Comparison of ENCODE assay signal across 27 cellular contexts in the genomic region with DNA sequence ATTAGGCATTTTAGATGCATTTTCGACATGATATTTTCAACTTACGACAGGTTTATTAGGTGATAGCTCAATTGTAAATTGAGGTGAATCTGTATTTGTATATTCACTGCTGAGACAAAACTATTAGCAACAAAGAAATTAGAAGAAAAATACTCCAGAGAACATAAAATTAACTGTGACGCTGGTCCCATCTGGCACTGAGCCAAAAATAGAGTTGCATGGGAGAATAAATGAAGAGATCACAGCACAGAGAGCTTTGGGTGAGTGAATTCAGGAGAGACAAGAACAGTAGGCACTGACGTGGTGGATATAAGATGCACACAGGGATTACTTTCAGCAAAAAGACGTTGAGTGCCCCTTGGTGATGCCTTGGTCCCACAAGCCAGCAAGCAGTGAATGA.
DNase-seq lines count a peak whose midpoint lies in the region; ATAC-seq, FAIRE-seq and TF ChIP-seq lines count a peak whose summit lies in the region.
"Had no signal": no experiment of that assay in that cellular context is flagged by ENCODE, and none has a peak within 500 bp of the region (broad histone marks: within the 10 kb centered on the region; RNA-seq: fewer than 3 reads in every experiment).

No MANE protein-coding gene starts in this region.

- no peak overlapping the region for H3K4me2 ChIP-seq in K562 (ENCODE audit: insufficient read depth, low read length)
- H3K4me2 ChIP-seq: KMS-11 had no signal

- H3K27me3 ChIP-seq in K562 (ENCODE audit: control insufficient read depth in 2 of 2, insufficient read depth in 2 of 2, low read length in 2 of 2), result peaks cover 3 to 6% of the 10 kb centered on the region in 2 experiments; a peak in 3 of 5 replicates
- H3K27me3 ChIP-seq: BE2C, Peyer's patch had no signal

- FAIRE-seq in K562 (lab: Jason Lieb, UNC) (no peak), GM19239 (lab: Jason Lieb, UNC) (no peak)
- FAIRE-seq: H1 had no signal

- H4K20me1 ChIP-seq in K562 (replicated peaks; ENCODE audit: control insufficient read depth, insufficient read depth, low read length), result no peaks in the 10 kb centered on the region

- no peak overlapping the region for H3K4me3 ChIP-seq in K562
- H3K4me3 ChIP-seq: Peyer's patch, SK-N-MC had no signal

- TF ChIP-seq POLR2A in K562 (conservative IDR thresholded peaks at IDR 0.05), result no peak

- H3K36me3 ChIP-seq in K562 (ENCODE audit: control insufficient read depth, insufficient read depth, low read length), result no peaks in the 10 kb centered on the region
- H3K36me3 ChIP-seq: BE2C, Peyer's patch had no signal

- CTCF ChIA-PET in K562 (lab: Yijun Ruan, JAX; ENCODE audit: low intra/inter-chr PET ratio), result no interaction called here

- no peaks in the 10 kb centered on the region for H3K9me3 ChIP-seq in K562 (replicated peaks; ENCODE audit: control insufficient read depth, insufficient read depth, low read depth, low read length)
- H3K9me3 ChIP-seq: BE2C, Peyer's patch had no signal

- ATAC-seq in GM19351 (IDR thresholded peaks at IDR 0.05; ENCODE audit: unreplicated experiment), result peak; percentile 7
- no peak for ATAC-seq in K562
- no peak for ATAC-seq in HG03045 (IDR thresholded peaks at IDR 0.05; ENCODE audit: unreplicated experiment)
- no peak for ATAC-seq in GM18870 (IDR thresholded peaks at IDR 0.05; ENCODE audit: unreplicated experiment)

- TF ChIP-seq RAD21 in Ishikawa (IDR thresholded peaks at IDR 0.05; ENCODE audit: low read depth), result no peak
- TF ChIP-seq RAD21 in K562 (CRISPR knock-in tag; conservative IDR thresholded peaks at IDR 0.05 in 1 of 2, IDR thresholded peaks at IDR 0.05 in 1 of 2), result no peak

- H3K9ac ChIP-seq in K562 (ENCODE audit: insufficient read depth in 1 of 2, low read depth in 2 of 2, low read length in 2 of 2), result no peak overlapping the region
- H3K9ac ChIP-seq: KMS-11 had no signal

- H3K27ac ChIP-seq in K562 (ENCODE audit: extremely low read depth, low read depth, low read length), result no peak overlapping the region
- H3K27ac ChIP-seq: KMS-11, Peyer's patch, SK-N-MC had no signal

- no peak for TF ChIP-seq CTCF in K562 (IDR thresholded peaks at IDR 0.05 in 2 of 3, conservative IDR thresholded peaks at IDR 0.05 in 1 of 3; ENCODE audit: insufficient read depth in 2 of 3, low read depth in 1 of 3, low read length in 3 of 3)

- H3K79me2 ChIP-seq in K562 (ENCODE audit: control insufficient read depth, insufficient read depth, low read length), result no peaks in the 10 kb centered on the region

- H3K4me1 ChIP-seq in K562 (replicated peaks in 1 of 2; ENCODE audit: control insufficient read depth in 2 of 2, insufficient read depth in 2 of 2, low read length in 2 of 2), result no peaks in the 10 kb centered on the region
- H3K4me1 ChIP-seq: BE2C, Peyer's patch had no signal

- WGBS in K562 (ENCODE audit: insufficient coverage, low coverage, missing lambda C conversion rate), result 1% methylated on average over 5 of the region's 5 CpGs

- BruUV-seq in K562 (replicated peaks; lab: Mats Ljungman, UMichigan), result no TSS peak

- intact Hi-C loops in K562 (cut with micrococcal nuclease), result no loop called here

- POLR2A ChIA-PET in K562 (lab: Yijun Ruan, JAX), result no interaction called here

- no peaks in the 10 kb centered on the region for H3K9me1 ChIP-seq in K562 (ENCODE audit: control insufficient read depth, insufficient read depth, low read length)

- TF ChIP-seq EP300 in Ishikawa (IDR thresholded peaks at IDR 0.05; ENCODE audit: borderline replicate concordance) (no peak), K562 (IDR thresholded peaks at IDR 0.05; ENCODE audit: low read length) (no peak)

- DNase-seq in NCI-H1417 (lab: John Stamatoyannopoulos, UW) (peak in 2 of 3 experiments; percentile 18 to 33), NCI-H1417 treated with DMSO at 0.1 percent for 48 hours (lab: John Stamatoyannopoulos, UW) (no peak), K562 (ENCODE audit: extremely low read depth in 1 of 4, low spot score in 3 of 4) (no peak), GM19239 (ENCODE audit: insufficient read length, low spot score) (no peak)
- DNase-seq: 8988T; ACHN; BE2C; CD8-positive, alpha-beta memory T cell; DMS 273 treated with DMSO at 0.1 percent for 48 hours; DND-41; HCEC 1CT; NCI-H1092; NCI-H146; NCI-H2029; NCI-H2171; NCI-H226; NCI-H524; OCI-M1; Peyer's patch; SIG-M5 had no signal

- H2AFZ ChIP-seq in K562 (ENCODE audit: low read depth, low read length), result no peak overlapping the region

- in situ Hi-C loops in K562 (cut with MboI), result no loop called here

TF ChIP-seq in Ishikawa, 13 proteins besides CTCF, POLR2A, EP300 and RAD21:
- TF ChIP-seq, protein P1, sequence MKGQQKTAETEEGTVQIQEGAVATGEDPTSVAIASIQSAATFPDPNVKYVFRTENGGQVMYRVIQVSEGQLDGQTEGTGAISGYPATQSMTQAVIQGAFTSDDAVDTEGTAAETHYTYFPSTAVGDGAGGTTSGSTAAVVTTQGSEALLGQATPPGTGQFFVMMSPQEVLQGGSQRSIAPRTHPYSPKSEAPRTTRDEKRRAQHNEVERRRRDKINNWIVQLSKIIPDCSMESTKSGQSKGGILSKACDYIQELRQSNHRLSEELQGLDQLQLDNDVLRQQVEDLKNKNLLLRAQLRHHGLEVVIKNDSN (IDR thresholded peaks at IDR 0.05), result no peak
- TF ChIP-seq EGR1 (IDR thresholded peaks at IDR 0.05), result no peak
- TF ChIP-seq NFIC (IDR thresholded peaks at IDR 0.05), result peak; percentile 77
TF ChIP-seq in Ishikawa: peak in this region for 1.

TF ChIP-seq in K562, 482 proteins besides CTCF, POLR2A, EP300 and RAD21 (continues in another document):
- TF ChIP-seq, protein P2, sequence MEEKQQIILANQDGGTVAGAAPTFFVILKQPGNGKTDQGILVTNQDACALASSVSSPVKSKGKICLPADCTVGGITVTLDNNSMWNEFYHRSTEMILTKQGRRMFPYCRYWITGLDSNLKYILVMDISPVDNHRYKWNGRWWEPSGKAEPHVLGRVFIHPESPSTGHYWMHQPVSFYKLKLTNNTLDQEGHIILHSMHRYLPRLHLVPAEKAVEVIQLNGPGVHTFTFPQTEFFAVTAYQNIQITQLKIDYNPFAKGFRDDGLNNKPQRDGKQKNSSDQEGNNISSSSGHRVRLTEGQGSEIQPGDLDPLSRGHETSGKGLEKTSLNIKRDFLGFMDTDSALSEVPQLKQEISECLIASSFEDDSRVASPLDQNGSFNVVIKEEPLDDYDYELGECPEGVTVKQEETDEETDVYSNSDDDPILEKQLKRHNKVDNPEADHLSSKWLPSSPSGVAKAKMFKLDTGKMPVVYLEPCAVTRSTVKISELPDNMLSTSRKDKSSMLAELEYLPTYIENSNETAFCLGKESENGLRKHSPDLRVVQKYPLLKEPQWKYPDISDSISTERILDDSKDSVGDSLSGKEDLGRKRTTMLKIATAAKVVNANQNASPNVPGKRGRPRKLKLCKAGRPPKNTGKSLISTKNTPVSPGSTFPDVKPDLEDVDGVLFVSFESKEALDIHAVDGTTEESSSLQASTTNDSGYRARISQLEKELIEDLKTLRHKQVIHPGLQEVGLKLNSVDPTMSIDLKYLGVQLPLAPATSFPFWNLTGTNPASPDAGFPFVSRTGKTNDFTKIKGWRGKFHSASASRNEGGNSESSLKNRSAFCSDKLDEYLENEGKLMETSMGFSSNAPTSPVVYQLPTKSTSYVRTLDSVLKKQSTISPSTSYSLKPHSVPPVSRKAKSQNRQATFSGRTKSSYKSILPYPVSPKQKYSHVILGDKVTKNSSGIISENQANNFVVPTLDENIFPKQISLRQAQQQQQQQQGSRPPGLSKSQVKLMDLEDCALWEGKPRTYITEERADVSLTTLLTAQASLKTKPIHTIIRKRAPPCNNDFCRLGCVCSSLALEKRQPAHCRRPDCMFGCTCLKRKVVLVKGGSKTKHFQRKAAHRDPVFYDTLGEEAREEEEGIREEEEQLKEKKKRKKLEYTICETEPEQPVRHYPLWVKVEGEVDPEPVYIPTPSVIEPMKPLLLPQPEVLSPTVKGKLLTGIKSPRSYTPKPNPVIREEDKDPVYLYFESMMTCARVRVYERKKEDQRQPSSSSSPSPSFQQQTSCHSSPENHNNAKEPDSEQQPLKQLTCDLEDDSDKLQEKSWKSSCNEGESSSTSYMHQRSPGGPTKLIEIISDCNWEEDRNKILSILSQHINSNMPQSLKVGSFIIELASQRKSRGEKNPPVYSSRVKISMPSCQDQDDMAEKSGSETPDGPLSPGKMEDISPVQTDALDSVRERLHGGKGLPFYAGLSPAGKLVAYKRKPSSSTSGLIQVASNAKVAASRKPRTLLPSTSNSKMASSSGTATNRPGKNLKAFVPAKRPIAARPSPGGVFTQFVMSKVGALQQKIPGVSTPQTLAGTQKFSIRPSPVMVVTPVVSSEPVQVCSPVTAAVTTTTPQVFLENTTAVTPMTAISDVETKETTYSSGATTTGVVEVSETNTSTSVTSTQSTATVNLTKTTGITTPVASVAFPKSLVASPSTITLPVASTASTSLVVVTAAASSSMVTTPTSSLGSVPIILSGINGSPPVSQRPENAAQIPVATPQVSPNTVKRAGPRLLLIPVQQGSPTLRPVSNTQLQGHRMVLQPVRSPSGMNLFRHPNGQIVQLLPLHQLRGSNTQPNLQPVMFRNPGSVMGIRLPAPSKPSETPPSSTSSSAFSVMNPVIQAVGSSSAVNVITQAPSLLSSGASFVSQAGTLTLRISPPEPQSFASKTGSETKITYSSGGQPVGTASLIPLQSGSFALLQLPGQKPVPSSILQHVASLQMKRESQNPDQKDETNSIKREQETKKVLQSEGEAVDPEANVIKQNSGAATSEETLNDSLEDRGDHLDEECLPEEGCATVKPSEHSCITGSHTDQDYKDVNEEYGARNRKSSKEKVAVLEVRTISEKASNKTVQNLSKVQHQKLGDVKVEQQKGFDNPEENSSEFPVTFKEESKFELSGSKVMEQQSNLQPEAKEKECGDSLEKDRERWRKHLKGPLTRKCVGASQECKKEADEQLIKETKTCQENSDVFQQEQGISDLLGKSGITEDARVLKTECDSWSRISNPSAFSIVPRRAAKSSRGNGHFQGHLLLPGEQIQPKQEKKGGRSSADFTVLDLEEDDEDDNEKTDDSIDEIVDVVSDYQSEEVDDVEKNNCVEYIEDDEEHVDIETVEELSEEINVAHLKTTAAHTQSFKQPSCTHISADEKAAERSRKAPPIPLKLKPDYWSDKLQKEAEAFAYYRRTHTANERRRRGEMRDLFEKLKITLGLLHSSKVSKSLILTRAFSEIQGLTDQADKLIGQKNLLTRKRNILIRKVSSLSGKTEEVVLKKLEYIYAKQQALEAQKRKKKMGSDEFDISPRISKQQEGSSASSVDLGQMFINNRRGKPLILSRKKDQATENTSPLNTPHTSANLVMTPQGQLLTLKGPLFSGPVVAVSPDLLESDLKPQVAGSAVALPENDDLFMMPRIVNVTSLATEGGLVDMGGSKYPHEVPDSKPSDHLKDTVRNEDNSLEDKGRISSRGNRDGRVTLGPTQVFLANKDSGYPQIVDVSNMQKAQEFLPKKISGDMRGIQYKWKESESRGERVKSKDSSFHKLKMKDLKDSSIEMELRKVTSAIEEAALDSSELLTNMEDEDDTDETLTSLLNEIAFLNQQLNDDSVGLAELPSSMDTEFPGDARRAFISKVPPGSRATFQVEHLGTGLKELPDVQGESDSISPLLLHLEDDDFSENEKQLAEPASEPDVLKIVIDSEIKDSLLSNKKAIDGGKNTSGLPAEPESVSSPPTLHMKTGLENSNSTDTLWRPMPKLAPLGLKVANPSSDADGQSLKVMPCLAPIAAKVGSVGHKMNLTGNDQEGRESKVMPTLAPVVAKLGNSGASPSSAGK (IDR thresholded peaks at IDR 0.05), result no peak
- TF ChIP-seq ZKSCAN8 (CRISPR knock-in tag; IDR thresholded peaks at IDR 0.05) (no peak), NFIC (IDR thresholded peaks at IDR 0.05) (peak; percentile 98)

Comparison
In these comparisons a context has a peak if more than half of its experiments do, and no peak if none do; other contexts are left out.
1. DNase-seq: peak in NCI-H1417 (2 of 3); none in NCI-H1417 treated with DMSO at 0.1 percent for 48 hours (single experiment), K562 (0 of 4) and GM19239 (single experiment).